Comparison of ENCODE assay signal across 2 cellular contexts in the genomic region with DNA sequence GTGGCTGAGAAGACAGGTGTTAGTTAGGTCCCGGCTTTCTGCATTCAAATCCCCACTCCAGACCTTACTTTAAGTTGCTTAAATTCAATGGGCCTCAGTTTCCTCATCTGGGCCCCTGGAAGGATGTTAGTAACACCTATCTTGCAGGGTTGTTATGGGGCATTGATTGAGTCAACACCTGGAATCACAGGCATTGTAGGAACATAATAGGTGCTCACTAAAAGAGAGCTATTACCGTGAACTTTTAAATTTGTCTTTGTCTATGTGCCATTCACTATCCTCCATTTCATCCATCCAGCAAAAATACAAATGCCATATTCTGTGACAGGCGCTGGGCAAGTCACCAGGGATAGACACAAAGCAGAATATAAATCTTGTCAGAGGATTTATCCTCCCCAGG.
TF ChIP-seq lines count a peak whose summit lies in the region.

No MANE protein-coding gene starts in this region.

TF ChIP-seq in IMR-90, 13 proteins besides CTCF, POLR2A, EP300 and RAD21:
- TF ChIP-seq FOS (IDR thresholded peaks at IDR 0.05; ENCODE audit: low read depth, low read length), result no peak
- no peak for TF ChIP-seq SMC3 (IDR thresholded peaks at IDR 0.05; ENCODE audit: low read depth, low read length)

TF ChIP-seq in K562, 482 proteins besides CTCF, POLR2A, EP300 and RAD21:
- TF ChIP-seq, protein P1, sequence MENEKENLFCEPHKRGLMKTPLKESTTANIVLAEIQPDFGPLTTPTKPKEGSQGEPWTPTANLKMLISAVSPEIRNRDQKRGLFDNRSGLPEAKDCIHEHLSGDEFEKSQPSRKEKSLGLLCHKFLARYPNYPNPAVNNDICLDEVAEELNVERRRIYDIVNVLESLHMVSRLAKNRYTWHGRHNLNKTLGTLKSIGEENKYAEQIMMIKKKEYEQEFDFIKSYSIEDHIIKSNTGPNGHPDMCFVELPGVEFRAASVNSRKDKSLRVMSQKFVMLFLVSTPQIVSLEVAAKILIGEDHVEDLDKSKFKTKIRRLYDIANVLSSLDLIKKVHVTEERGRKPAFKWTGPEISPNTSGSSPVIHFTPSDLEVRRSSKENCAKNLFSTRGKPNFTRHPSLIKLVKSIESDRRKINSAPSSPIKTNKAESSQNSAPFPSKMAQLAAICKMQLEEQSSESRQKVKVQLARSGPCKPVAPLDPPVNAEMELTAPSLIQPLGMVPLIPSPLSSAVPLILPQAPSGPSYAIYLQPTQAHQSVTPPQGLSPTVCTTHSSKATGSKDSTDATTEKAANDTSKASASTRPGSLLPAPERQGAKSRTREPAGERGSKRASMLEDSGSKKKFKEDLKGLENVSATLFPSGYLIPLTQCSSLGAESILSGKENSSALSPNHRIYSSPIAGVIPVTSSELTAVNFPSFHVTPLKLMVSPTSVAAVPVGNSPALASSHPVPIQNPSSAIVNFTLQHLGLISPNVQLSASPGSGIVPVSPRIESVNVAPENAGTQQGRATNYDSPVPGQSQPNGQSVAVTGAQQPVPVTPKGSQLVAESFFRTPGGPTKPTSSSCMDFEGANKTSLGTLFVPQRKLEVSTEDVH (IDR thresholded peaks at IDR 0.05; ENCODE audit: low read depth, partially characterized antibody), result no peak
- TF ChIP-seq, protein P2, sequence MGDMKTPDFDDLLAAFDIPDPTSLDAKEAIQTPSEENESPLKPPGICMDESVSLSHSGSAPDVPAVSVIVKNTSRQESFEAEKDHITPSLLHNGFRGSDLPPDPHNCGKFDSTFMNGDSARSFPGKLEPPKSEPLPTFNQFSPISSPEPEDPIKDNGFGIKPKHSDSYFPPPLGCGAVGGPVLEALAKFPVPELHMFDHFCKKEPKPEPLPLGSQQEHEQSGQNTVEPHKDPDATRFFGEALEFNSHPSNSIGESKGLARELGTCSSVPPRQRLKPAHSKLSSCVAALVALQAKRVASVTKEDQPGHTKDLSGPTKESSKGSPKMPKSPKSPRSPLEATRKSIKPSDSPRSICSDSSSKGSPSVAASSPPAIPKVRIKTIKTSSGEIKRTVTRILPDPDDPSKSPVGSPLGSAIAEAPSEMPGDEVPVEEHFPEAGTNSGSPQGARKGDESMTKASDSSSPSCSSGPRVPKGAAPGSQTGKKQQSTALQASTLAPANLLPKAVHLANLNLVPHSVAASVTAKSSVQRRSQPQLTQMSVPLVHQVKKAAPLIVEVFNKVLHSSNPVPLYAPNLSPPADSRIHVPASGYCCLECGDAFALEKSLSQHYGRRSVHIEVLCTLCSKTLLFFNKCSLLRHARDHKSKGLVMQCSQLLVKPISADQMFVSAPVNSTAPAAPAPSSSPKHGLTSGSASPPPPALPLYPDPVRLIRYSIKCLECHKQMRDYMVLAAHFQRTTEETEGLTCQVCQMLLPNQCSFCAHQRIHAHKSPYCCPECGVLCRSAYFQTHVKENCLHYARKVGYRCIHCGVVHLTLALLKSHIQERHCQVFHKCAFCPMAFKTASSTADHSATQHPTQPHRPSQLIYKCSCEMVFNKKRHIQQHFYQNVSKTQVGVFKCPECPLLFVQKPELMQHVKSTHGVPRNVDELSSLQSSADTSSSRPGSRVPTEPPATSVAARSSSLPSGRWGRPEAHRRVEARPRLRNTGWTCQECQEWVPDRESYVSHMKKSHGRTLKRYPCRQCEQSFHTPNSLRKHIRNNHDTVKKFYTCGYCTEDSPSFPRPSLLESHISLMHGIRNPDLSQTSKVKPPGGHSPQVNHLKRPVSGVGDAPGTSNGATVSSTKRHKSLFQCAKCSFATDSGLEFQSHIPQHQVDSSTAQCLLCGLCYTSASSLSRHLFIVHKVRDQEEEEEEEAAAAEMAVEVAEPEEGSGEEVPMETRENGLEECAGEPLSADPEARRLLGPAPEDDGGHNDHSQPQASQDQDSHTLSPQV (IDR thresholded peaks at IDR 0.05), result 0 out of 2 replicates have a peak, but pooled peaks have one; percentile 1
- no peak for TF ChIP-seq TRIM24 (IDR thresholded peaks at IDR 0.05)
- TF ChIP-seq GTF2E2 (tag; IDR thresholded peaks at IDR 0.05), result no peak
- TF ChIP-seq RCOR1 (IDR thresholded peaks at IDR 0.05; ENCODE audit: borderline replicate concordance in 1 of 2, low read depth in 2 of 2, low read length in 2 of 2), result 0 out of 4 replicates have a peak, but pooled peaks of 1 of the 2 experiments have one; percentile 14
- peak; percentile 16 for TF ChIP-seq MEIS2 (IDR thresholded peaks at IDR 0.05; ENCODE audit: partially characterized antibody)
- no peak for TF ChIP-seq SRSF7 (optimal IDR thresholded peaks at IDR 0.05; ENCODE audit: low read depth, low read length)
- TF ChIP-seq, protein P3, sequence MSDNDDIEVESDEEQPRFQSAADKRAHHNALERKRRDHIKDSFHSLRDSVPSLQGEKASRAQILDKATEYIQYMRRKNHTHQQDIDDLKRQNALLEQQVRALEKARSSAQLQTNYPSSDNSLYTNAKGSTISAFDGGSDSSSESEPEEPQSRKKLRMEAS (CRISPR knock-in tag; IDR thresholded peaks at IDR 0.05), result no peak
- TF ChIP-seq ZNF668 (CRISPR knock-in tag; IDR thresholded peaks at IDR 0.05), result 0 out of 2 replicates have a peak, but pooled peaks have one; percentile 54
- TF ChIP-seq, protein P4, sequence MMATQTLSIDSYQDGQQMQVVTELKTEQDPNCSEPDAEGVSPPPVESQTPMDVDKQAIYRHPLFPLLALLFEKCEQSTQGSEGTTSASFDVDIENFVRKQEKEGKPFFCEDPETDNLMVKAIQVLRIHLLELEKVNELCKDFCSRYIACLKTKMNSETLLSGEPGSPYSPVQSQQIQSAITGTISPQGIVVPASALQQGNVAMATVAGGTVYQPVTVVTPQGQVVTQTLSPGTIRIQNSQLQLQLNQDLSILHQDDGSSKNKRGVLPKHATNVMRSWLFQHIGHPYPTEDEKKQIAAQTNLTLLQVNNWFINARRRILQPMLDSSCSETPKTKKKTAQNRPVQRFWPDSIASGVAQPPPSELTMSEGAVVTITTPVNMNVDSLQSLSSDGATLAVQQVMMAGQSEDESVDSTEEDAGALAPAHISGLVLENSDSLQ (IDR thresholded peaks at IDR 0.05), result no peak
- TF ChIP-seq, protein P5, sequence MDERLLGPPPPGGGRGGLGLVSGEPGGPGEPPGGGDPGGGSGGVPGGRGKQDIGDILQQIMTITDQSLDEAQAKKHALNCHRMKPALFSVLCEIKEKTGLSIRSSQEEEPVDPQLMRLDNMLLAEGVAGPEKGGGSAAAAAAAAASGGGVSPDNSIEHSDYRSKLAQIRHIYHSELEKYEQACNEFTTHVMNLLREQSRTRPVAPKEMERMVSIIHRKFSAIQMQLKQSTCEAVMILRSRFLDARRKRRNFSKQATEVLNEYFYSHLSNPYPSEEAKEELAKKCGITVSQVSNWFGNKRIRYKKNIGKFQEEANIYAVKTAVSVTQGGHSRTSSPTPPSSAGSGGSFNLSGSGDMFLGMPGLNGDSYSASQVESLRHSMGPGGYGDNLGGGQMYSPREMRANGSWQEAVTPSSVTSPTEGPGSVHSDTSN (CRISPR knock-in tag; IDR thresholded peaks at IDR 0.05; ENCODE audit: low read depth), result no peak
- TF ChIP-seq, protein P5 (tag; conservative IDR thresholded peaks at IDR 0.05; ENCODE audit: low read depth), result 0 out of 2 replicates have a peak, but pooled peaks have one; percentile 16
- TF ChIP-seq BCOR (IDR thresholded peaks at IDR 0.05), result peak; percentile 28; the same call in 1 of the 2 replicates
- TF ChIP-seq KDM1A (IDR thresholded peaks at IDR 0.05), result peak; percentile 33 to 66; a peak in 3 of 4 replicates
- peak; percentile 67 for TF ChIP-seq RBM25 (IDR thresholded peaks at IDR 0.05; ENCODE audit: low read depth, low read length, severe bottlenecking)
- TF ChIP-seq, protein P6, sequence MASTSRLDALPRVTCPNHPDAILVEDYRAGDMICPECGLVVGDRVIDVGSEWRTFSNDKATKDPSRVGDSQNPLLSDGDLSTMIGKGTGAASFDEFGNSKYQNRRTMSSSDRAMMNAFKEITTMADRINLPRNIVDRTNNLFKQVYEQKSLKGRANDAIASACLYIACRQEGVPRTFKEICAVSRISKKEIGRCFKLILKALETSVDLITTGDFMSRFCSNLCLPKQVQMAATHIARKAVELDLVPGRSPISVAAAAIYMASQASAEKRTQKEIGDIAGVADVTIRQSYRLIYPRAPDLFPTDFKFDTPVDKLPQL (IDR thresholded peaks at IDR 0.05; ENCODE audit: extremely low read depth, insufficient read length), result no peak
